8 cellular contexts compared by ENCODE assay signal in genomic region chrX:77899081-77899828, GRCh38. TPM values are rescaled to one million over a fixed set of nuclear protein-coding genes. Genes with fewer than 3 reads are reported as not detected.
DNase-seq lines count a peak whose midpoint lies in the region; ATAC-seq and TF ChIP-seq lines count a peak whose summit lies in the region.

Gene COX7B (plus strand): TSS chrX:77899468. CDS start chrX:77899554, 86 bp downstream.

- peak within 1 kb of the TSS; percentile 81 for H3K27ac ChIP-seq in ectodermal cell (ENCODE audit: insufficient read depth, low read depth, low read length, poor library complexity, severe bottlenecking)
- peak within 1 kb of the TSS; percentile 71 to 80 (median 78) for H3K27ac ChIP-seq in right lobe of liver

- H3K4me3 ChIP-seq in ectodermal cell (ENCODE audit: insufficient read depth, low read depth, low read length) (peak within 1 kb of the TSS; percentile 75), right lobe of liver (peak within 1 kb of the TSS; percentile 38 to 66 (median 65))

- no peaks in the 10 kb centered on the region for H3K27me3 ChIP-seq in ectodermal cell (ENCODE audit: control insufficient read depth, insufficient read depth, low read length, poor library complexity, severe bottlenecking)
- H3K27me3 ChIP-seq in right lobe of liver, result no peaks in the 10 kb centered on the region

- 1% methylated on average over 25 to 28 of the region's 28 CpGs for WGBS in ectodermal cell, 2 experiments
- 23% methylated on average over 28 of the region's 28 CpGs for WGBS in right lobe of liver (ENCODE audit: insufficient coverage, low coverage, low lambda C conversion rate, missing lambda C conversion rate)

- H3K9me3 ChIP-seq in ectodermal cell (ENCODE audit: control insufficient read depth, low read length) (no peaks in the 10 kb centered on the region), right lobe of liver (no peaks in the 10 kb centered on the region)

- TF ChIP-seq CTCF in right lobe of liver (IDR thresholded peaks at IDR 0.05), result peak in 3 of 4 donors; percentile 24 to 39 (median 37)

- no peaks in the 10 kb centered on the region for H3K4me1 ChIP-seq in ectodermal cell (ENCODE audit: control insufficient read depth, insufficient read depth, low read length)
- no peaks in the 10 kb centered on the region for H3K4me1 ChIP-seq in right lobe of liver

- peak; percentile 63 for ATAC-seq in GM19452 (IDR thresholded peaks at IDR 0.05; ENCODE audit: unreplicated experiment)
- ATAC-seq in HG03575 (IDR thresholded peaks at IDR 0.05; ENCODE audit: extremely low read depth, insufficient number of reproducible peaks, low FRiP score, unreplicated experiment), result peak; percentile 49
- ATAC-seq in right lobe of liver, result peak; percentile 76 to 81 (median 80)

- no peaks in the 10 kb centered on the region for H3K36me3 ChIP-seq in ectodermal cell (ENCODE audit: control insufficient read depth, insufficient read depth, low read length)
- H3K36me3 ChIP-seq in right lobe of liver, result peaks cover 0 to 9% (median 0%) of the 10 kb centered on the region in 4 donors

- intact Hi-C loops in right lobe of liver (cut with DNase I), result no loop called here

- TF ChIP-seq POLR2A in right lobe of liver (IDR thresholded peaks at IDR 0.05), result peak; percentile 84

- DNase-seq in CMK (ENCODE audit: low read depth) (peak; percentile 62), NCI-H748 treated with DMSO at 0.1 percent for 48 hours (lab: John Stamatoyannopoulos, UW) (peak; percentile 96), right lobe of liver (peak in 1 of 3 donors; percentile 63)
- DNase-seq in activated CD4-positive, alpha-beta T cell treated with anti-CD3 and anti-CD28 coated beads, Interleukin-2, amount 50 U/mL, for 48 hours, result peak; percentile 32 to 56
- peak; percentile 28 to 52 (median 34) for DNase-seq in stimulated activated CD4-positive, alpha-beta T cell treated with anti-CD3 and anti-CD28 coated beads, TNF-alpha, amount 100 ng/mL, for 48 hours (ENCODE audit: low read depth in 3 of 3)

RNA-seq across cellular contexts. Expression of gene COX7B, which starts in this region (rescaled TPM):
- 214 TPM for polyA plus RNA-seq in ectodermal cell (2013, experiment 1 of 4)
- 196 TPM for polyA plus RNA-seq in ectodermal cell (2013, experiment 2 of 4)
- 276 TPM for polyA plus RNA-seq in ectodermal cell (2013, experiment 3 of 4)
- 288 TPM for polyA plus RNA-seq in ectodermal cell (2013, experiment 4 of 4)
- 100 to 1,000 TPM; 144 to 906 (median 181) TPM for total RNA-seq in right lobe of liver
